ENCODE assay signal across 1 cellular context in the genomic region with DNA sequence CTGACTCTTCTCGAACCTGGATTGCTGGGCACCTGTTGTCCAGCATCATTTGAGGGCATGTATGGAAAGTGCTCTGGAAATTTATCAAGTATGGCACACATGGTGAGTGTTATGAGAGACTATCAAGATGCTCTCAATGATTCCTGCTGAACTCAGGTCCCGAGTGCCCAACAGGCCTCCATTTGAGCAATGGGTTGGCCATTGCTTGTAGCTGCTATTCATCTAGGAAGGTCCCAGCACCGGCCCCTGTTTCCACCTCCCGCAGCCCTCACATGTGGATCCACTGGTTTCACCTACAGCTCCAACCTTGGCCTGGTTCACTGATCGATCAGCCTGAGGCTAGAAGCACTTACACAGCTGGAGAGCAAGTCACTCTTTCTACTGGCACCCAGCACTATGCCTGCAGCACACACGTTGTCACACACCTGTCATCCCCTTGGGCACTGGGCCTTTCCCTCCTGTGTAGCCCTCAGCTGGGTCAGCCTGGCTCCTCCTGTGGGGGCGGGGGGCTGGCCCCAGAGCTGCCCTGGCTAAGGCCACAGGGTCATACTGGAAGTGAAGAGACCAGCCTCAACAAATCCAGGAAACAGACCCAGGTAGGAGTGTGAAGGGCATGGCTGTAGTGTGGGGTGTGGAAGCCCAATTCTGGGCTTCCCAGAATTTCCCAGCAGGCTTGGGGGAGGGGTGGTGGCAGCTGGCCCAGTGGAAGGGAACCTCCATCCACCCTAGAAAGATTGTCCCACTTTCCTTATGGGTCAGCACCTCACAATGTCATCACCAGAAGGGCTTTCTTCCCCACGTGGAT.
TF ChIP-seq lines count a peak whose summit lies in the region.

No MANE protein-coding gene starts in this region.

TF ChIP-seq in K562, 482 proteins besides CTCF, POLR2A, EP300 and RAD21 (continued from another document):
- TF ChIP-seq, protein P1, sequence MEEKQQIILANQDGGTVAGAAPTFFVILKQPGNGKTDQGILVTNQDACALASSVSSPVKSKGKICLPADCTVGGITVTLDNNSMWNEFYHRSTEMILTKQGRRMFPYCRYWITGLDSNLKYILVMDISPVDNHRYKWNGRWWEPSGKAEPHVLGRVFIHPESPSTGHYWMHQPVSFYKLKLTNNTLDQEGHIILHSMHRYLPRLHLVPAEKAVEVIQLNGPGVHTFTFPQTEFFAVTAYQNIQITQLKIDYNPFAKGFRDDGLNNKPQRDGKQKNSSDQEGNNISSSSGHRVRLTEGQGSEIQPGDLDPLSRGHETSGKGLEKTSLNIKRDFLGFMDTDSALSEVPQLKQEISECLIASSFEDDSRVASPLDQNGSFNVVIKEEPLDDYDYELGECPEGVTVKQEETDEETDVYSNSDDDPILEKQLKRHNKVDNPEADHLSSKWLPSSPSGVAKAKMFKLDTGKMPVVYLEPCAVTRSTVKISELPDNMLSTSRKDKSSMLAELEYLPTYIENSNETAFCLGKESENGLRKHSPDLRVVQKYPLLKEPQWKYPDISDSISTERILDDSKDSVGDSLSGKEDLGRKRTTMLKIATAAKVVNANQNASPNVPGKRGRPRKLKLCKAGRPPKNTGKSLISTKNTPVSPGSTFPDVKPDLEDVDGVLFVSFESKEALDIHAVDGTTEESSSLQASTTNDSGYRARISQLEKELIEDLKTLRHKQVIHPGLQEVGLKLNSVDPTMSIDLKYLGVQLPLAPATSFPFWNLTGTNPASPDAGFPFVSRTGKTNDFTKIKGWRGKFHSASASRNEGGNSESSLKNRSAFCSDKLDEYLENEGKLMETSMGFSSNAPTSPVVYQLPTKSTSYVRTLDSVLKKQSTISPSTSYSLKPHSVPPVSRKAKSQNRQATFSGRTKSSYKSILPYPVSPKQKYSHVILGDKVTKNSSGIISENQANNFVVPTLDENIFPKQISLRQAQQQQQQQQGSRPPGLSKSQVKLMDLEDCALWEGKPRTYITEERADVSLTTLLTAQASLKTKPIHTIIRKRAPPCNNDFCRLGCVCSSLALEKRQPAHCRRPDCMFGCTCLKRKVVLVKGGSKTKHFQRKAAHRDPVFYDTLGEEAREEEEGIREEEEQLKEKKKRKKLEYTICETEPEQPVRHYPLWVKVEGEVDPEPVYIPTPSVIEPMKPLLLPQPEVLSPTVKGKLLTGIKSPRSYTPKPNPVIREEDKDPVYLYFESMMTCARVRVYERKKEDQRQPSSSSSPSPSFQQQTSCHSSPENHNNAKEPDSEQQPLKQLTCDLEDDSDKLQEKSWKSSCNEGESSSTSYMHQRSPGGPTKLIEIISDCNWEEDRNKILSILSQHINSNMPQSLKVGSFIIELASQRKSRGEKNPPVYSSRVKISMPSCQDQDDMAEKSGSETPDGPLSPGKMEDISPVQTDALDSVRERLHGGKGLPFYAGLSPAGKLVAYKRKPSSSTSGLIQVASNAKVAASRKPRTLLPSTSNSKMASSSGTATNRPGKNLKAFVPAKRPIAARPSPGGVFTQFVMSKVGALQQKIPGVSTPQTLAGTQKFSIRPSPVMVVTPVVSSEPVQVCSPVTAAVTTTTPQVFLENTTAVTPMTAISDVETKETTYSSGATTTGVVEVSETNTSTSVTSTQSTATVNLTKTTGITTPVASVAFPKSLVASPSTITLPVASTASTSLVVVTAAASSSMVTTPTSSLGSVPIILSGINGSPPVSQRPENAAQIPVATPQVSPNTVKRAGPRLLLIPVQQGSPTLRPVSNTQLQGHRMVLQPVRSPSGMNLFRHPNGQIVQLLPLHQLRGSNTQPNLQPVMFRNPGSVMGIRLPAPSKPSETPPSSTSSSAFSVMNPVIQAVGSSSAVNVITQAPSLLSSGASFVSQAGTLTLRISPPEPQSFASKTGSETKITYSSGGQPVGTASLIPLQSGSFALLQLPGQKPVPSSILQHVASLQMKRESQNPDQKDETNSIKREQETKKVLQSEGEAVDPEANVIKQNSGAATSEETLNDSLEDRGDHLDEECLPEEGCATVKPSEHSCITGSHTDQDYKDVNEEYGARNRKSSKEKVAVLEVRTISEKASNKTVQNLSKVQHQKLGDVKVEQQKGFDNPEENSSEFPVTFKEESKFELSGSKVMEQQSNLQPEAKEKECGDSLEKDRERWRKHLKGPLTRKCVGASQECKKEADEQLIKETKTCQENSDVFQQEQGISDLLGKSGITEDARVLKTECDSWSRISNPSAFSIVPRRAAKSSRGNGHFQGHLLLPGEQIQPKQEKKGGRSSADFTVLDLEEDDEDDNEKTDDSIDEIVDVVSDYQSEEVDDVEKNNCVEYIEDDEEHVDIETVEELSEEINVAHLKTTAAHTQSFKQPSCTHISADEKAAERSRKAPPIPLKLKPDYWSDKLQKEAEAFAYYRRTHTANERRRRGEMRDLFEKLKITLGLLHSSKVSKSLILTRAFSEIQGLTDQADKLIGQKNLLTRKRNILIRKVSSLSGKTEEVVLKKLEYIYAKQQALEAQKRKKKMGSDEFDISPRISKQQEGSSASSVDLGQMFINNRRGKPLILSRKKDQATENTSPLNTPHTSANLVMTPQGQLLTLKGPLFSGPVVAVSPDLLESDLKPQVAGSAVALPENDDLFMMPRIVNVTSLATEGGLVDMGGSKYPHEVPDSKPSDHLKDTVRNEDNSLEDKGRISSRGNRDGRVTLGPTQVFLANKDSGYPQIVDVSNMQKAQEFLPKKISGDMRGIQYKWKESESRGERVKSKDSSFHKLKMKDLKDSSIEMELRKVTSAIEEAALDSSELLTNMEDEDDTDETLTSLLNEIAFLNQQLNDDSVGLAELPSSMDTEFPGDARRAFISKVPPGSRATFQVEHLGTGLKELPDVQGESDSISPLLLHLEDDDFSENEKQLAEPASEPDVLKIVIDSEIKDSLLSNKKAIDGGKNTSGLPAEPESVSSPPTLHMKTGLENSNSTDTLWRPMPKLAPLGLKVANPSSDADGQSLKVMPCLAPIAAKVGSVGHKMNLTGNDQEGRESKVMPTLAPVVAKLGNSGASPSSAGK (IDR thresholded peaks at IDR 0.05), result 0 out of 2 replicates have a peak, but pooled peaks have one; percentile 14
- TF ChIP-seq SIN3B (IDR thresholded peaks at IDR 0.05; ENCODE audit: low read depth) (no peak), POLR2AphosphoS5 (IDR thresholded peaks at IDR 0.05; ENCODE audit: control insufficient read depth, insufficient read depth, low read depth, low read length) (no peak), NFIC (IDR thresholded peaks at IDR 0.05) (no peak), KLF16 (IDR thresholded peaks at IDR 0.05) (no peak), ZNF668 (CRISPR knock-in tag; IDR thresholded peaks at IDR 0.05) (no peak), L3MBTL2 (IDR thresholded peaks at IDR 0.05) (no peak)
- TF ChIP-seq, protein P2, sequence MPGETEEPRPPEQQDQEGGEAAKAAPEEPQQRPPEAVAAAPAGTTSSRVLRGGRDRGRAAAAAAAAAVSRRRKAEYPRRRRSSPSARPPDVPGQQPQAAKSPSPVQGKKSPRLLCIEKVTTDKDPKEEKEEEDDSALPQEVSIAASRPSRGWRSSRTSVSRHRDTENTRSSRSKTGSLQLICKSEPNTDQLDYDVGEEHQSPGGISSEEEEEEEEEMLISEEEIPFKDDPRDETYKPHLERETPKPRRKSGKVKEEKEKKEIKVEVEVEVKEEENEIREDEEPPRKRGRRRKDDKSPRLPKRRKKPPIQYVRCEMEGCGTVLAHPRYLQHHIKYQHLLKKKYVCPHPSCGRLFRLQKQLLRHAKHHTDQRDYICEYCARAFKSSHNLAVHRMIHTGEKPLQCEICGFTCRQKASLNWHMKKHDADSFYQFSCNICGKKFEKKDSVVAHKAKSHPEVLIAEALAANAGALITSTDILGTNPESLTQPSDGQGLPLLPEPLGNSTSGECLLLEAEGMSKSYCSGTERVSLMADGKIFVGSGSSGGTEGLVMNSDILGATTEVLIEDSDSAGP (CRISPR knock-in tag; IDR thresholded peaks at IDR 0.05), result no peak
